In genomic region chr1:63326473-63327380, GRCh38 we compare ENCODE assay signal across 1 cellular context.
TF ChIP-seq lines count a peak whose summit lies in the region.

No MANE protein-coding gene starts in this region.

TF ChIP-seq in H1, 55 proteins besides CTCF, POLR2A, EP300 and RAD21 (continued from another document):
- TF ChIP-seq CHD7 (IDR thresholded peaks at IDR 0.05; ENCODE audit: insufficient replicate concordance, low read length) (no peak), RXRA (IDR thresholded peaks at IDR 0.05; ENCODE audit: insufficient read depth, low read depth, low read length) (no peak), PHF8 (conservative IDR thresholded peaks at IDR 0.05; ENCODE audit: low read depth, low read length) (no peak), TAF1 (IDR thresholded peaks at IDR 0.05; ENCODE audit: low read depth, low read length) (no peak), POLR2AphosphoS5 (IDR thresholded peaks at IDR 0.05; ENCODE audit: low read depth, low read length) (no peak), EZH2 (IDR thresholded peaks at IDR 0.05; ENCODE audit: low read depth, low read length, severe bottlenecking) (peak; percentile 79), RNF2 (IDR thresholded peaks at IDR 0.05; ENCODE audit: borderline replicate concordance, low read depth, low read length, missing control alignments, poor library complexity, severe bottlenecking) (peak; percentile 93), SUZ12 (IDR thresholded peaks at IDR 0.05; ENCODE audit: low read length) (peak; percentile 68)
